In genomic region chr9:102975246-102975645, GRCh38 we compare ENCODE assay signal across 34 cellular contexts. TPM values are rescaled to one million over a fixed set of nuclear protein-coding genes. Genes with fewer than 3 reads are reported as not detected.
"Had no signal": no experiment of that assay in that cellular context is flagged by ENCODE, and none has a peak within 500 bp of the region (broad histone marks: within the 10 kb centered on the region; RNA-seq: fewer than 3 reads in every experiment).

No MANE protein-coding gene starts in this region.

- H3K36me3 ChIP-seq: ascending aorta, breast epithelium, MG63, Peyer's patch, SJSA1 had no signal

- DNase-seq: activated CD4-positive, alpha-beta T cell treated with anti-CD3 and anti-CD28 coated beads for 36 hours; activated CD4-positive, alpha-beta T cell treated with anti-CD3 and anti-CD28 coated beads, Interleukin-2, amount 10 ng/mL, durations not matched to agents 7 days and 5 days; activated CD4-positive, alpha-beta T cell treated with anti-CD3 and anti-CD28 coated beads, Interleukin-2, amount 50 U/mL, for 48 hours; activated CD8-positive, alpha-beta T cell treated with anti-CD3 and anti-CD28 coated beads, Interleukin-2, amount 10 ng/mL, durations not matched to agents 7 days and 5 days; activated gamma-delta T cell; activated naive CD4-positive, alpha-beta T cell treated with Interleukin-2 at 50 U/mL for 16 hours; activated naive CD8-positive, alpha-beta T cell treated with anti-CD3 and anti-CD28 coated beads, Interleukin-2, amount 10 ng/mL, durations not matched to agents 7 days and 5 days; activated T-cell treated with anti-CD3 and anti-CD28 coated beads, Interleukin-2, amount 50 U/mL, for 24 hours; amygdala; Kasumi-1; KBM-7; MG63; NCI-H1048; NCI-H1105 treated with DMSO at 0.1 percent for 48 hours; NCI-H1436; NCI-H1694; NCI-H1930; NCI-H2081 treated with DMSO at 0.1 percent for 48 hours; NCI-H226; NCI-H446 treated with DMSO at 0.1 percent for 48 hours; NCI-H524; NCI-H82; Peyer's patch; RPMI8226; SHP77 treated with DMSO at 0.1 percent for 48 hours; SK-N-SH had no signal

- H3K4me2 ChIP-seq: SK-N-SH had no signal

- H3K27ac ChIP-seq: ascending aorta, breast epithelium, Peyer's patch, SJSA1 had no signal

- ATAC-seq: activated CD4-positive, alpha-beta T cell treated with anti-CD3 and anti-CD28 coated beads for 36 hours; activated CD4-positive, CD25-positive, alpha-beta regulatory T cell treated with anti-CD3 and anti-CD28 coated beads, Interleukin-2, amount 50 U/mL, for 24 hours; activated CD8-positive, alpha-beta T cell treated with anti-CD3 and anti-CD28 coated beads, Interleukin-2, amount 10 ng/mL, durations not matched to agents 7 days and 5 days had no signal

- H3K9ac ChIP-seq: SK-N-SH had no signal

- H3K27me3 ChIP-seq: ascending aorta, breast epithelium, MG63, Peyer's patch, SJSA1 had no signal

- H3K9me3 ChIP-seq: MG63, SJSA1, SK-N-SH had no signal

- H3K4me1 ChIP-seq: ascending aorta, breast epithelium, Peyer's patch, SJSA1 had no signal

- H3K4me3 ChIP-seq: ascending aorta, breast epithelium, MG63, Peyer's patch, SJSA1 had no signal

RNA-seq across cellular contexts. Expression of gene CYLC2, which starts 19.9 kb away (rescaled TPM):
- total RNA-seq: activated CD4-positive, alpha-beta T cell treated with anti-CD3 and anti-CD28 coated beads for 36 hours; activated CD4-positive, alpha-beta T cell treated with anti-CD3 and anti-CD28 coated beads, Interleukin-2, amount 10 ng/mL, durations not matched to agents 7 days and 5 days; activated CD8-positive, alpha-beta T cell treated with anti-CD3 and anti-CD28 coated beads, Interleukin-2, amount 10 ng/mL, durations not matched to agents 7 days and 5 days; activated naive CD8-positive, alpha-beta T cell treated with anti-CD3 and anti-CD28 coated beads, Interleukin-2, amount 10 ng/mL, durations not matched to agents 7 days and 5 days; activated T-helper 2 cell treated with anti-CD3 and anti-CD28 coated beads, Interferon-gamma antibody, Interleukin-2, Interleukin-4, amounts not matched to agents 10 μg/mL and 5 μg/mL and 100 μg/mL, durations not matched to agents 14 hours and 24 hours and 36 hours; ascending aorta; breast epithelium; cardiac septum; PC-3; Peyer's patch; SJSA1 had no signal
- polyA plus RNA-seq: adipose tissue, SK-N-SH had no signal
